In the genomic region with DNA sequence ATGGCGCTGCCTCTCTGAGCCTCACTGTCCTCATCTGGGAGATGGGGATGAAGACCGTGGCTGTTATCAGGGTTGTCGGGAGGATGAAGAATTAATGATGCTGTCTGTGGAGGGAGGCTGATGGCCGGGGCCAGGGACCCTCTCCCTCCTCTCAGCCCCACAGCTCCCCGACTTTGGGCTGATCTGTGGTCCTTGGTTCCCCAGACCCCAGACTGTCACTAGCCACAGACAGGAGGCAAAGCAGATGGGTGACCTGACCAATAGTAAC, we compare ENCODE assay signal across 10 cellular contexts. TPM values are rescaled to one million over a fixed set of nuclear protein-coding genes. Genes with fewer than 3 reads are reported as not detected.
DNase-seq lines count a peak whose midpoint lies in the region; ATAC-seq and TF ChIP-seq lines count a peak whose summit lies in the region.
"Not testable (repeated sequence)": the region's sequence is repeated elsewhere in the genome, so short reads cannot be mapped to it uniquely, and the experiment has no call there.
"Had no signal": no experiment of that assay in that cellular context is flagged by ENCODE, and none has a peak within 500 bp of the region (broad histone marks: within the 10 kb centered on the region; RNA-seq: fewer than 3 reads in every experiment).

No MANE protein-coding gene starts in this region.

- H3K9ac ChIP-seq in BLaER1 treated with 17β-estradiol and CSF1 and Interleukin-3, amounts not matched to agents 10 nM and 100 nM = peak overlapping the region in 10 of 11 experiments; percentile 0 to 58 (median 39); a peak in 9 of 22 replicates

- not testable (repeated sequence) for H3K4me1 Mint-ChIP-seq in T-helper 17 cell; activated T-cell treated with anti-CD3 and anti-CD28 coated beads, Interleukin-2, amount 50 U/mL, for 4 hours (ENCODE audit: low read depth); stimulated activated effector memory CD8-positive, alpha-beta T cell treated with anti-CD3 and anti-CD28 coated beads, Interleukin-12 subunit alpha, Interleukin-12 subunit beta, amount 100 ng/mL, for 72 hours
- peaks cover 7 to 20% of the 10 kb centered on the region in 2 donors for H3K4me1 Mint-ChIP-seq in immature natural killer cell
- peaks cover 0 to 11% (median 4%) of the 10 kb centered on the region in 7 donors for H3K4me1 Mint-ChIP-seq in naive thymus-derived CD4-positive, alpha-beta T cell

- H3K27me3 ChIP-seq in BLaER1 treated with 17β-estradiol and CSF1 and Interleukin-3, amounts not matched to agents 10 nM and 100 nM = peaks cover 10 to 22% (median 16%) of the 10 kb centered on the region in 11 experiments
- H3K27me3 ChIP-seq in naive thymus-derived CD4-positive, alpha-beta T cell (ENCODE audit: control insufficient read depth in 2 of 2, insufficient read depth in 2 of 2, low read length in 2 of 2) = not testable (repeated sequence)

- TF ChIP-seq CTCF in GM12864 (IDR thresholded peaks at IDR 0.05; ENCODE audit: low read depth, low read length, missing control alignments) = not testable (repeated sequence)

- H3K27me3 Mint-ChIP-seq in T-helper 17 cell = peaks cover 26% of the 10 kb centered on the region
- peaks cover 19% of the 10 kb centered on the region for H3K27me3 Mint-ChIP-seq in activated T-cell treated with anti-CD3 and anti-CD28 coated beads, Interleukin-2, amount 50 U/mL, for 4 hours (ENCODE audit: low read depth)
- not testable (repeated sequence) for H3K27me3 Mint-ChIP-seq in immature natural killer cell (ENCODE audit: low read depth in 3 of 3)
- H3K27me3 Mint-ChIP-seq in naive thymus-derived CD4-positive, alpha-beta T cell = peaks cover 6 to 50% (median 14%) of the 10 kb centered on the region in 5 donors

- peak overlapping the region in 8 of 11 experiments; percentile 25 to 70 (median 49); a peak in 12 of 22 replicates for H3K27ac ChIP-seq in BLaER1 treated with 17β-estradiol and CSF1 and Interleukin-3, amounts not matched to agents 10 nM and 100 nM
- peak overlapping the region; percentile 40 for H3K27ac ChIP-seq in angular gyrus (ENCODE audit: low read depth, low read length)
- not testable (repeated sequence) for H3K27ac ChIP-seq in naive thymus-derived CD4-positive, alpha-beta T cell (ENCODE audit: low read depth, low read length)

- H3K36me3 ChIP-seq in BLaER1 treated with 17β-estradiol and CSF1 and Interleukin-3, amounts not matched to agents 10 nM and 100 nM; naive thymus-derived CD4-positive, alpha-beta T cell (ENCODE audit: control insufficient read depth in 2 of 3, insufficient read depth in 3 of 3, low read length in 3 of 3): not testable (repeated sequence)

- H3K9me3 Mint-ChIP-seq in activated T-cell treated with anti-CD3 and anti-CD28 coated beads, Interleukin-2, amount 50 U/mL, for 4 hours; immature natural killer cell; naive thymus-derived CD4-positive, alpha-beta T cell; stimulated activated effector memory CD8-positive, alpha-beta T cell treated with anti-CD3 and anti-CD28 coated beads, Interleukin-12 subunit alpha, Interleukin-12 subunit beta, amount 100 ng/mL, for 72 hours: not testable (repeated sequence)

- H3K4me3 ChIP-seq in BLaER1 treated with 17β-estradiol and CSF1 and Interleukin-3, amounts not matched to agents 10 nM and 100 nM = peak overlapping the region in 3 of 10 experiments; percentile 19 to 31 (median 24); a peak in 3 of 20 replicates
- peak overlapping the region; percentile 49 for H3K4me3 ChIP-seq in GM12864 (ENCODE audit: low read depth, low read length)
- H3K4me3 ChIP-seq in naive thymus-derived CD4-positive, alpha-beta T cell (ENCODE audit: low read length) = not testable (repeated sequence)

- H4K20me1 ChIP-seq in BLaER1 treated with 17β-estradiol and CSF1 and Interleukin-3, amounts not matched to agents 10 nM and 100 nM = not testable (repeated sequence)

- not testable (repeated sequence) for H3K36me3 Mint-ChIP-seq in T-helper 17 cell (ENCODE audit: low read depth); activated T-cell treated with anti-CD3 and anti-CD28 coated beads, Interleukin-2, amount 50 U/mL, for 4 hours (ENCODE audit: insufficient read depth); immature natural killer cell; naive thymus-derived CD4-positive, alpha-beta T cell; stimulated activated effector memory CD8-positive, alpha-beta T cell treated with anti-CD3 and anti-CD28 coated beads, Interleukin-12 subunit alpha, Interleukin-12 subunit beta, amount 100 ng/mL, for 72 hours

- peaks cover 15 to 48% (median 40%) of the 10 kb centered on the region in 10 experiments; a peak in 19 of 20 replicates for H3K4me1 ChIP-seq in BLaER1 treated with 17β-estradiol and CSF1 and Interleukin-3, amounts not matched to agents 10 nM and 100 nM
- H3K4me1 ChIP-seq in naive thymus-derived CD4-positive, alpha-beta T cell (ENCODE audit: control insufficient read depth in 2 of 2, insufficient read depth in 2 of 2, low read length in 2 of 2) = not testable (repeated sequence)

- not testable (repeated sequence) for ATAC-seq in T-helper 17 cell; activated T-cell treated with anti-CD3 and anti-CD28 coated beads, Interleukin-2, amount 50 U/mL, for 4 hours; naive thymus-derived CD4-positive, alpha-beta T cell; stimulated activated effector memory CD8-positive, alpha-beta T cell treated with anti-CD3 and anti-CD28 coated beads, Interleukin-12 subunit alpha, Interleukin-12 subunit beta, amount 100 ng/mL, for 72 hours

- peak overlapping the region; percentile 54 to 87 (median 76) for H3K4me2 ChIP-seq in BLaER1 treated with 17β-estradiol and CSF1 and Interleukin-3, amounts not matched to agents 10 nM and 100 nM

- POLR2A ChIA-PET in naive thymus-derived CD4-positive, alpha-beta T cell (lab: Charles Lee) = not testable (repeated sequence)

- H3K4me3 Mint-ChIP-seq in T-helper 17 cell (peak overlapping the region; percentile 70), immature natural killer cell (peak overlapping the region; percentile 69 to 83 (median 75))
- H3K4me3 Mint-ChIP-seq in activated T-cell treated with anti-CD3 and anti-CD28 coated beads, Interleukin-2, amount 50 U/mL, for 4 hours = peak overlapping the region; percentile 13
- H3K4me3 Mint-ChIP-seq in naive thymus-derived CD4-positive, alpha-beta T cell = peak overlapping the region in 9 of 10 donors; percentile 37 to 75 (median 50)
- peak overlapping the region; percentile 37 for H3K4me3 Mint-ChIP-seq in stimulated activated effector memory CD8-positive, alpha-beta T cell treated with anti-CD3 and anti-CD28 coated beads, Interleukin-12 subunit alpha, Interleukin-12 subunit beta, amount 100 ng/mL, for 72 hours

- not testable (repeated sequence) for H3K27ac Mint-ChIP-seq in T-helper 17 cell; naive thymus-derived CD4-positive, alpha-beta T cell; stimulated activated effector memory CD8-positive, alpha-beta T cell treated with anti-CD3 and anti-CD28 coated beads, Interleukin-12 subunit alpha, Interleukin-12 subunit beta, amount 100 ng/mL, for 72 hours
- H3K27ac Mint-ChIP-seq in immature natural killer cell = peak overlapping the region in 3 of 6 donors; percentile 9 to 63 (median 42)

- intact Hi-C loops in naive thymus-derived CD4-positive, alpha-beta T cell (cut with micrococcal nuclease) = loop anchor here in 1 of 2 donors (5.0 kb wide), 1 partner anchor 50 kb away; a partner anchor contains a TSS

- H3K9me3 ChIP-seq in BLaER1 treated with 17β-estradiol and CSF1 and Interleukin-3, amounts not matched to agents 10 nM and 100 nM (replicated peaks in 1 of 11); T-helper 17 cell (ENCODE audit: control insufficient read depth, low read length, poor library complexity, severe bottlenecking); naive thymus-derived CD4-positive, alpha-beta T cell (ENCODE audit: control insufficient read depth in 2 of 3, low read length in 3 of 3): not testable (repeated sequence)

- not testable (repeated sequence) for DNase-seq in GM12864 (ENCODE audit: low read depth); T-helper 17 cell; activated T-cell treated with anti-CD3 and anti-CD28 coated beads, Interleukin-2, amount 50 U/mL, for 4 hours; immature natural killer cell; naive thymus-derived CD4-positive, alpha-beta T cell; stimulated activated effector memory CD8-positive, alpha-beta T cell treated with anti-CD3 and anti-CD28 coated beads, Interleukin-12 subunit alpha, Interleukin-12 subunit beta, amount 100 ng/mL, for 72 hours (ENCODE audit: low spot score in 2 of 2)

- CTCF ChIA-PET in naive thymus-derived CD4-positive, alpha-beta T cell (lab: Charles Lee) = not testable (repeated sequence)

RNA-seq across cellular contexts. Expression of a gene that starts 1.6 kb away (rescaled TPM):
- 1 to 10 TPM in 1 of 2 donors, not detected in 1; 1.3 TPM for total RNA-seq in T-helper 17 cell
- under 1 TPM; 0.23 to 0.30 (median 0.24) TPM for total RNA-seq in activated T-cell treated with anti-CD3 and anti-CD28 coated beads, Interleukin-2, amount 50 U/mL, for 4 hours
- under 1 TPM; 0.09 to 0.31 (median 0.16) TPM for polyA plus RNA-seq in immature natural killer cell
- 1 to 10 TPM in 1 of 5 experiments, under 1 TPM in 4; 0.16 to 1.4 (median 0.17) TPM for total RNA-seq in naive thymus-derived CD4-positive, alpha-beta T cell
- under 1 TPM; 0.05 to 0.09 TPM for polyA plus RNA-seq in naive thymus-derived CD4-positive, alpha-beta T cell
- total RNA-seq: GM23248 had no signal
- polyA plus RNA-seq: GM23248 had no signal

RNA-seq across cellular contexts. Expression of a gene that starts 15.9 kb away (rescaled TPM):
- under 1 TPM in 1 of 2 donors, not detected in 1; 0.70 TPM for total RNA-seq in T-helper 17 cell
- total RNA-seq in activated T-cell treated with anti-CD3 and anti-CD28 coated beads, Interleukin-2, amount 50 U/mL, for 4 hours = 1 to 10 TPM; 1.7 to 3.9 (median 2.2) TPM
- polyA plus RNA-seq in immature natural killer cell = under 1 TPM in 1 of 3 donors, not detected in 2; 0.24 TPM
- total RNA-seq in naive thymus-derived CD4-positive, alpha-beta T cell = under 1 TPM in 4 of 5 experiments, not detected in 1; 0.19 to 0.53 (median 0.26) TPM
- polyA plus RNA-seq in naive thymus-derived CD4-positive, alpha-beta T cell = not detected
- total RNA-seq: A172 had no signal

RNA-seq across cellular contexts. Expression of a gene that starts 48.4 kb away (rescaled TPM):
- 10 to 100 TPM; 44.8 to 57.5 TPM for total RNA-seq in T-helper 17 cell
- 10 to 100 TPM; 54.0 to 65.4 (median 63.2) TPM for total RNA-seq in activated T-cell treated with anti-CD3 and anti-CD28 coated beads, Interleukin-2, amount 50 U/mL, for 4 hours
- polyA plus RNA-seq in immature natural killer cell = 100 to 1,000 TPM in 2 of 3 donors, 10 to 100 TPM in 1; 99.6 to 177 (median 133) TPM
- total RNA-seq in naive thymus-derived CD4-positive, alpha-beta T cell = 10 to 100 TPM; 52.3 to 79.1 (median 61.3) TPM
- 100 to 1,000 TPM; 104 to 119 TPM for polyA plus RNA-seq in naive thymus-derived CD4-positive, alpha-beta T cell

Comparison
In these comparisons a context has a peak if more than half of its experiments do, and no peak if none do; other contexts are left out.
1. H3K4me3 Mint-ChIP-seq: peak in every context shown above with its lines; median percentile 75 in immature natural killer cell; 70 in T-helper 17 cell; 50 in naive thymus-derived CD4-positive, alpha-beta T cell; 37 in stimulated activated effector memory CD8-positive, alpha-beta T cell treated with anti-CD3 and anti-CD28 coated beads, Interleukin-12 subunit alpha, Interleukin-12 subunit beta, amount 100 ng/mL, for 72 hours; 13 in activated T-cell treated with anti-CD3 and anti-CD28 coated beads, Interleukin-2, amount 50 U/mL, for 4 hours.